Comparison of ENCODE assay signal across 40 cellular contexts in the genomic region with DNA sequence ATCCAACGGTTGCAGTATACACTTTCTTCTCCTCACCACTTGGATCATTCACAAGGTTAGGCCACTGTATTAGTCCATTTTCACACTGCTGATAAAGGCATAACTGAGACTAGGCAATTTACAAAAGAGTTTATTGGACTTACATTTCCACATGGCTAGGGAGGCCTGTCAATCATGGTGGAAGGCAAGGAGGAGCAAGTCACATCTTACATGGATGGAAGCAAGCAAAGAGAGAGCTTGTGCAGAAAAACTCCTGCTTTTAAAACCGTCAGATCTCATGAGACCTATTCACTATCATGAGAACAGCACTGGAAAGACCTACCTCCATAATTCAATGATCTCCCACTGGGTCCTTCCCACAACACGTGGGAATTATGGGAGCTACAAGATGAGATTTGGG.
"Had no signal": no experiment of that assay in that cellular context is flagged by ENCODE, and none has a peak within 500 bp of the region (broad histone marks: within the 10 kb centered on the region; RNA-seq: fewer than 3 reads in every experiment).

No MANE protein-coding gene starts in this region.

- H3K9me3 ChIP-seq: adrenal gland, ascending aorta, body of pancreas, breast epithelium had no signal

- H3K27ac ChIP-seq: adrenal gland, ascending aorta, body of pancreas, brain microvascular endothelial cell, breast epithelium, cardiac muscle cell had no signal

- H3K9me3 Mint-ChIP-seq: activated T-cell treated with anti-CD3 and anti-CD28 coated beads, Interleukin-2, amount 50 U/mL, for 24 hours; activated T-helper 1 cell treated with anti-CD3 and anti-CD28 coated beads, Interleukin-12 subunit alpha, Interleukin-12 subunit beta, Interleukin-2, Interleukin-4 antibody, amounts not matched to agents 30 ng/mL and 10 ng/mL and 1 ng/mL, durations not matched to agents 14 hours and 24 hours and 36 hours; activated T-helper 17 cell treated with anti-CD3 and anti-CD28 coated beads, Interleukin-2, amount 50 U/mL, for 72 hours; activated T-helper 2 cell treated with anti-CD3 and anti-CD28 coated beads, Interferon-gamma antibody, Interleukin-2, Interleukin-4, amounts not matched to agents 10 μg/mL and 5 μg/mL and 100 μg/mL, durations not matched to agents 14 hours and 24 hours and 36 hours had no signal

- H3K4me3 ChIP-seq: adrenal gland, ascending aorta, body of pancreas, breast epithelium, cardiac muscle cell had no signal

- H3K27me3 ChIP-seq: adrenal gland, ascending aorta, body of pancreas, brain microvascular endothelial cell, breast epithelium, cardiac muscle cell had no signal

- FAIRE-seq: astrocyte, bronchial epithelial cell had no signal

- H3K4me1 Mint-ChIP-seq: activated naive CD4-positive, alpha-beta T cell treated with anti-CD3 and anti-CD28 coated beads, Interleukin-2, amount 10 ng/mL, durations not matched to agents 7 days and 5 days; activated naive CD4-positive, alpha-beta T cell treated with anti-CD3 and anti-CD28 coated beads, Interleukin-2, amount 50 U/mL, for 24 hours; activated naive CD8-positive, alpha-beta T cell treated with anti-CD3 and anti-CD28 coated beads for 36 hours; activated naive CD8-positive, alpha-beta T cell treated with anti-CD3 and anti-CD28 coated beads, Interleukin-2, amount 10 ng/mL, durations not matched to agents 7 days and 5 days; activated naive CD8-positive, alpha-beta T cell treated with anti-CD3 and anti-CD28 coated beads, Interleukin-2, amount 50 U/mL, for 24 hours; activated T-helper 17 cell treated with anti-CD3 and anti-CD28 coated beads, Interleukin-2, amount 50 U/mL, for 72 hours; brain; central memory CD8-positive, alpha-beta T cell had no signal

- H3K4me3 Mint-ChIP-seq: activated naive CD4-positive, alpha-beta T cell treated with anti-CD3 and anti-CD28 coated beads for 36 hours; activated naive CD4-positive, alpha-beta T cell treated with anti-CD3 and anti-CD28 coated beads, Interleukin-2, amount 10 ng/mL, durations not matched to agents 7 days and 5 days; activated naive CD4-positive, alpha-beta T cell treated with anti-CD3 and anti-CD28 coated beads, Interleukin-2, amount 50 U/mL, for 24 hours; activated naive CD8-positive, alpha-beta T cell; activated naive CD8-positive, alpha-beta T cell treated with anti-CD3 and anti-CD28 coated beads for 36 hours; activated naive CD8-positive, alpha-beta T cell treated with anti-CD3 and anti-CD28 coated beads, Interleukin-2, amount 10 ng/mL, durations not matched to agents 7 days and 5 days; activated naive CD8-positive, alpha-beta T cell treated with anti-CD3 and anti-CD28 coated beads, Interleukin-2, amount 50 U/mL, for 24 hours; activated T-cell treated with anti-CD3 and anti-CD28 coated beads, Interleukin-2, amount 50 U/mL, for 24 hours; activated T-cell treated with anti-CD3 and anti-CD28 coated beads, Interleukin-2, amount 50 U/mL, for 4 hours; activated T-cell treated with anti-CD3 and anti-CD28 coated beads, Interleukin-2, amount 50 U/mL, for 72 hours; activated T-helper 1 cell treated with anti-CD3 and anti-CD28 coated beads, Interleukin-12 subunit alpha, Interleukin-12 subunit beta, Interleukin-2, Interleukin-4 antibody, amounts not matched to agents 30 ng/mL and 10 ng/mL and 1 ng/mL, durations not matched to agents 14 hours and 24 hours and 36 hours; activated T-helper 17 cell treated with anti-CD3 and anti-CD28 coated beads, Interleukin-2, amount 50 U/mL, for 72 hours; brain; central memory CD8-positive, alpha-beta T cell had no signal

- H3K36me3 Mint-ChIP-seq: activated naive CD4-positive, alpha-beta T cell treated with anti-CD3 and anti-CD28 coated beads, Interleukin-2, amount 10 ng/mL, durations not matched to agents 7 days and 5 days; activated naive CD4-positive, alpha-beta T cell treated with anti-CD3 and anti-CD28 coated beads, Interleukin-2, amount 50 U/mL, for 72 hours; activated naive CD8-positive, alpha-beta T cell; activated naive CD8-positive, alpha-beta T cell treated with anti-CD3 and anti-CD28 coated beads for 36 hours; activated naive CD8-positive, alpha-beta T cell treated with anti-CD3 and anti-CD28 coated beads, Interleukin-2, amount 10 ng/mL, durations not matched to agents 7 days and 5 days; brain had no signal

- H3K36me3 ChIP-seq: adrenal gland, ascending aorta, brain microvascular endothelial cell, breast epithelium, cardiac muscle cell had no signal

- H3K4me1 ChIP-seq: adrenal gland, ascending aorta, body of pancreas, breast epithelium had no signal

- DNase-seq: activated effector memory CD4-positive, alpha-beta T cell treated with anti-CD3 and anti-CD28 coated beads, Interleukin-2, amount 50 U/mL, for 16 hours; activated effector memory CD4-positive, alpha-beta T cell treated with Interleukin-2 at 50 U/mL for 16 hours; activated gamma-delta T cell; activated gamma-delta T cell treated with Interleukin-2 at 50 U/mL for 16 hours; activated naive CD4-positive, alpha-beta T cell; activated naive CD4-positive, alpha-beta T cell treated with anti-CD3 and anti-CD28 coated beads for 36 hours; activated naive CD4-positive, alpha-beta T cell treated with anti-CD3 and anti-CD28 coated beads, Interleukin-2, amount 10 ng/mL, durations not matched to agents 7 days and 5 days; activated naive CD4-positive, alpha-beta T cell treated with anti-CD3 and anti-CD28 coated beads, Interleukin-2, amount 50 U/mL, for 16 hours; activated naive CD4-positive, alpha-beta T cell treated with Interleukin-2 at 50 U/mL for 16 hours; activated naive CD8-positive, alpha-beta T cell treated with anti-CD3 and anti-CD28 coated beads for 36 hours; activated naive CD8-positive, alpha-beta T cell treated with anti-CD3 and anti-CD28 coated beads, Interleukin-2, amount 10 ng/mL, durations not matched to agents 7 days and 5 days; activated naive CD8-positive, alpha-beta T cell treated with anti-CD3 and anti-CD28 coated beads, Interleukin-2, amount 50 U/mL, for 24 hours; activated T-cell treated with anti-CD3 and anti-CD28 coated beads, Interleukin-2, amount 50 U/mL, for 1 hour; activated T-cell treated with anti-CD3 and anti-CD28 coated beads, Interleukin-2, amount 50 U/mL, for 24 hours; activated T-cell treated with anti-CD3 and anti-CD28 coated beads, Interleukin-2, amount 50 U/mL, for 4 hours; activated T-cell treated with anti-CD3 and anti-CD28 coated beads, Interleukin-2, amount 50 U/mL, for 48 hours; activated T-cell treated with anti-CD3 and anti-CD28 coated beads, Interleukin-2, amount 50 U/mL, for 72 hours; adrenal gland; amniotic stem cell; amygdala; anterior cingulate cortex; aorta; body of pancreas; brain microvascular endothelial cell; caudate nucleus; central memory CD4-positive, alpha-beta T cell; cerebellar nuclear complex had no signal

- ATAC-seq: activated naive CD4-positive, alpha-beta T cell treated with anti-CD3 and anti-CD28 coated beads, Interleukin-2, amount 50 U/mL, for 72 hours; activated naive CD8-positive, alpha-beta T cell treated with anti-CD3 and anti-CD28 coated beads, Interleukin-2, amount 50 U/mL, for 24 hours; activated T-cell treated with anti-CD3 and anti-CD28 coated beads, Interleukin-2, amount 50 U/mL, for 4 hours; activated T-cell treated with anti-CD3 and anti-CD28 coated beads, Interleukin-2, amount 50 U/mL, for 72 hours; activated T-helper 17 cell treated with anti-CD3 and anti-CD28 coated beads, Interleukin-2, amount 50 U/mL, for 72 hours; body of pancreas had no signal

- H3K27ac Mint-ChIP-seq: activated naive CD4-positive, alpha-beta T cell treated with anti-CD3 and anti-CD28 coated beads for 36 hours; activated naive CD4-positive, alpha-beta T cell treated with anti-CD3 and anti-CD28 coated beads, Interleukin-2, amount 10 ng/mL, durations not matched to agents 7 days and 5 days; activated naive CD4-positive, alpha-beta T cell treated with anti-CD3 and anti-CD28 coated beads, Interleukin-2, amount 50 U/mL, for 24 hours; activated naive CD4-positive, alpha-beta T cell treated with anti-CD3 and anti-CD28 coated beads, Interleukin-2, amount 50 U/mL, for 72 hours; activated naive CD8-positive, alpha-beta T cell; activated naive CD8-positive, alpha-beta T cell treated with anti-CD3 and anti-CD28 coated beads for 36 hours; activated naive CD8-positive, alpha-beta T cell treated with anti-CD3 and anti-CD28 coated beads, Interleukin-2, amount 10 ng/mL, durations not matched to agents 7 days and 5 days; activated naive CD8-positive, alpha-beta T cell treated with anti-CD3 and anti-CD28 coated beads, Interleukin-2, amount 50 U/mL, for 24 hours; activated T-cell treated with anti-CD3 and anti-CD28 coated beads, Interleukin-2, amount 50 U/mL, for 24 hours; activated T-cell treated with anti-CD3 and anti-CD28 coated beads, Interleukin-2, amount 50 U/mL, for 72 hours; activated T-helper 1 cell treated with anti-CD3 and anti-CD28 coated beads, Interleukin-12 subunit alpha, Interleukin-12 subunit beta, Interleukin-2, Interleukin-4 antibody, amounts not matched to agents 30 ng/mL and 10 ng/mL and 1 ng/mL, durations not matched to agents 14 hours and 24 hours and 36 hours; activated T-helper 17 cell treated with anti-CD3 and anti-CD28 coated beads, Interleukin-2, amount 50 U/mL, for 72 hours; activated T-helper 2 cell treated with anti-CD3 and anti-CD28 coated beads, Interferon-gamma antibody, Interleukin-2, Interleukin-4, amounts not matched to agents 10 μg/mL and 5 μg/mL and 100 μg/mL, durations not matched to agents 14 hours and 24 hours and 36 hours; brain had no signal
